Comparison of ENCODE assay signal across 18 cellular contexts in genomic region chrX:39258331-39258730, GRCh38.
DNase-seq lines count a peak whose midpoint lies in the region; ATAC-seq and TF ChIP-seq lines count a peak whose summit lies in the region.
"Had no signal": no experiment of that assay in that cellular context is flagged by ENCODE, and none has a peak within 500 bp of the region (broad histone marks: within the 10 kb centered on the region; RNA-seq: fewer than 3 reads in every experiment).

No MANE protein-coding gene starts in this region.

- H3K4me2 ChIP-seq in trophoblast cell (ENCODE audit: low read length) (no peak overlapping the region), smooth muscle cell (no peak overlapping the region)

- H4K91ac ChIP-seq in trophoblast cell (ENCODE audit: low read depth, low read length), result no peak overlapping the region

- H4K8ac ChIP-seq in trophoblast cell (ENCODE audit: low read depth, low read length), result no peak overlapping the region

- no peak overlapping the region for H4K12ac ChIP-seq in trophoblast cell (ENCODE audit: low read depth, low read length)

- no peak overlapping the region for H3K14ac ChIP-seq in trophoblast cell (ENCODE audit: low read length)

- no peak overlapping the region for H3K23ac ChIP-seq in trophoblast cell (ENCODE audit: low read length)

- H3K9ac ChIP-seq in trophoblast cell (ENCODE audit: low read length), result no peak overlapping the region
- no peak overlapping the region for H3K9ac ChIP-seq in smooth muscle cell (ENCODE audit: low read depth)

- H2AK5ac ChIP-seq in trophoblast cell (ENCODE audit: low read length), result no peak overlapping the region

- peak in 2 of 3 experiments; percentile 21 to 55 for DNase-seq in NCI-H1417 (lab: John Stamatoyannopoulos, UW)
- no peak for DNase-seq in NCI-H1417 treated with DMSO at 0.1 percent for 48 hours (lab: John Stamatoyannopoulos, UW)
- DNase-seq in NCI-H2227 treated with DMSO at 0.1 percent for 48 hours (lab: John Stamatoyannopoulos, UW), result peak; percentile 39
- DNase-seq in astrocyte of the hippocampus (ENCODE audit: low read depth, low spot score), result peak; percentile 11
- DNase-seq in trophoblast cell, result peak; percentile 31 to 43
- DNase-seq in smooth muscle cell (lab: John Stamatoyannopoulos, UW; ENCODE audit: unreplicated experiment), result no peak
- no peak for DNase-seq in ureter (ENCODE audit: low spot score)
- DNase-seq: activated CD8-positive, alpha-beta T cell treated with anti-CD3 and anti-CD28 coated beads for 36 hours; colonic mucosa; kidney; NCI-H226; nucleus accumbens; right lobe of liver; stimulated activated CD4-positive, alpha-beta T cell treated with anti-CD3 and anti-CD28 coated beads, Interleukin-4, amount 100 ng/mL, for 24 hours; SW 1271 had no signal

- no peak overlapping the region for H2BK12ac ChIP-seq in trophoblast cell (ENCODE audit: low read length)

- no peaks in the 10 kb centered on the region for H3K79me1 ChIP-seq in trophoblast cell (ENCODE audit: low read length)

- no peak overlapping the region for H2BK120ac ChIP-seq in trophoblast cell (ENCODE audit: insufficient read depth, low read length, poor library complexity)

- WGBS in trophoblast cell (ENCODE audit: extremely low coverage, insufficient coverage, insufficient read length), result no CpG with 5 or more reads among the region's 1 CpG
- WGBS in smooth muscle cell (ENCODE audit: low lambda C conversion rate), result 75% methylated on average over 1 of the region's 1 CpG

- ATAC-seq in HG02852 (IDR thresholded peaks at IDR 0.05; ENCODE audit: unreplicated experiment), result no peak
- ATAC-seq: activated CD8-positive, alpha-beta T cell treated with anti-CD3 and anti-CD28 coated beads for 36 hours; GM12878; right lobe of liver had no signal

- no peaks in the 10 kb centered on the region for H3K4me1 ChIP-seq in trophoblast cell (ENCODE audit: control insufficient read depth in 1 of 2, insufficient read depth in 2 of 2, low read length in 2 of 2)
- H3K4me1 ChIP-seq in smooth muscle cell (ENCODE audit: low read depth), result no peaks in the 10 kb centered on the region
- H3K4me1 ChIP-seq: colonic mucosa, Peyer's patch, right lobe of liver had no signal

- H3K27me3 ChIP-seq in trophoblast cell (ENCODE audit: insufficient read depth, low read length), result no peaks in the 10 kb centered on the region
- H3K27me3 ChIP-seq in smooth muscle cell (ENCODE audit: low read depth), result no peaks in the 10 kb centered on the region
- H3K27me3 ChIP-seq: Peyer's patch, right lobe of liver had no signal

- no peaks in the 10 kb centered on the region for H3K36me3 ChIP-seq in trophoblast cell (ENCODE audit: control insufficient read depth in 1 of 2, insufficient read depth in 2 of 2, low read length in 2 of 2)
- no peaks in the 10 kb centered on the region for H3K36me3 ChIP-seq in smooth muscle cell (ENCODE audit: low read depth)
- H3K36me3 ChIP-seq: colonic mucosa, Peyer's patch, right lobe of liver had no signal

- H3K79me2 ChIP-seq in trophoblast cell (ENCODE audit: control insufficient read depth, insufficient read depth, low read length, poor library complexity), result no peaks in the 10 kb centered on the region
- no peaks in the 10 kb centered on the region for H3K79me2 ChIP-seq in smooth muscle cell (ENCODE audit: low read depth)

- no peaks in the 10 kb centered on the region for H4K20me1 ChIP-seq in smooth muscle cell (ENCODE audit: low read depth)

- H3K18ac ChIP-seq in trophoblast cell (ENCODE audit: low read length), result no peak overlapping the region

- H3K4ac ChIP-seq in trophoblast cell (ENCODE audit: low read depth, low read length), result no peak overlapping the region

- H3K4me3 ChIP-seq in trophoblast cell (ENCODE audit: low read depth, low read length) (no peak overlapping the region), smooth muscle cell (no peak overlapping the region)
- H3K4me3 ChIP-seq: colonic mucosa, GM12878, Peyer's patch, right lobe of liver had no signal

- no peak overlapping the region for H2BK5ac ChIP-seq in trophoblast cell (ENCODE audit: low read depth, low read length, poor library complexity)

- H3K9me3 ChIP-seq in trophoblast cell (ENCODE audit: insufficient read depth, low read depth, low read length), result no peaks in the 10 kb centered on the region
- no peaks in the 10 kb centered on the region for H3K9me3 ChIP-seq in smooth muscle cell (replicated peaks; ENCODE audit: low read depth)
- H3K9me3 ChIP-seq: colonic mucosa, Peyer's patch, right lobe of liver had no signal

- H2AFZ ChIP-seq in trophoblast cell (ENCODE audit: insufficient read depth, low read length, poor library complexity), result no peak overlapping the region
- H2AFZ ChIP-seq in smooth muscle cell (ENCODE audit: low read depth), result no peak overlapping the region

- no peaks in the 10 kb centered on the region for H3F3A ChIP-seq in smooth muscle cell (ENCODE audit: low read depth)

- H3K27ac ChIP-seq in trophoblast cell (ENCODE audit: low read depth, low read length) (no peak overlapping the region), smooth muscle cell (ENCODE audit: low read depth) (no peak overlapping the region)
- H3K27ac ChIP-seq: colonic mucosa, Peyer's patch, right lobe of liver had no signal

- no peak for TF ChIP-seq CTCF in smooth muscle cell (IDR thresholded peaks at IDR 0.05; ENCODE audit: borderline replicate concordance, insufficient read depth, poor library complexity, severe bottlenecking)

Comparison
In these comparisons a context has a peak if more than half of its experiments do, and no peak if none do; other contexts are left out.
1. DNase-seq: peak in NCI-H1417 (2 of 3), NCI-H2227 treated with DMSO at 0.1 percent for 48 hours (single experiment), astrocyte of the hippocampus (single experiment) and trophoblast cell (2 of 2); none in NCI-H1417 treated with DMSO at 0.1 percent for 48 hours (single experiment), smooth muscle cell (single experiment) and ureter (single experiment).